Comparison of ENCODE assay signal across 2 cellular contexts in the genomic region with DNA sequence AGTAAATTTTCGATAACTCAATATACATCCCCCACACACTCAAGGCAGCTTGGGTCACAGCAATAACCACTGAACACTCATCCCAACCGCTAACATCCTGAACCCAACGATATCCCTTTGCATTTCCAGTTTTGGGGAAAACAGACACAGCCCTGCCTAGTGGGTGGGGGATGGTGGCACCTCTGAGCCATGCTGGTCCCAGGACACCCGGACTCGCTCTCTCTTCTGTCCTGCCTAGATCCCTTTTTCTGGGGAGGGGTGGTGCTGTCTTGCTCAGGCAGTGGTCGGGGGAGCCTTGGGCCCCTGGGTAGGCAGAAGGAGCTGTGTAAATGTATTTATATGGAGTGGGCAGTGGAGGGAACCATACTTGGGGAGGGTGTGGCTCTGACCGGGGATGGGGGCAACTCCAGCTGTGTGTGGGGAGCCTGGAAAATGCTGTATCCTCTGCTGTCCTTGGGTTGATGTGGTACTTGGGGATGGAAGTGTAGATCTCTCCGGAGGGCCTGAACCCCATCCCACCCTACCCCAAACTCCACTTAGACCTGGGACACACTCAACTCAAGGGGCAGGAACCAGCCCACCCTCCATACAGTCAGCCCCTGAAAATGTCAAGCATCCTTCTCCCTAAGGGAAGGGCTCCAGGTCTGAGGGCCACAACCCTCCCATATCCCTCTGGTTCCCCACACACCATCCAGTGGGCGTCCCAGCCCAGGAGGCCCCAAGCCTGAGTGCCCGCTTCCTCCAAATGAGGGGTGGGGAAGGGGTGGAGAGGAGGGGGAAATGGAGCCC.
A peak's percentile ranks its signal among the peaks of the same experiment; 100 is the strongest.
TF ChIP-seq lines count a peak whose summit lies in the region.

No MANE protein-coding gene starts in this region.

TF ChIP-seq in HEK293, 187 proteins besides CTCF, POLR2A, EP300 and RAD21:
- TF ChIP-seq, protein P1, sequence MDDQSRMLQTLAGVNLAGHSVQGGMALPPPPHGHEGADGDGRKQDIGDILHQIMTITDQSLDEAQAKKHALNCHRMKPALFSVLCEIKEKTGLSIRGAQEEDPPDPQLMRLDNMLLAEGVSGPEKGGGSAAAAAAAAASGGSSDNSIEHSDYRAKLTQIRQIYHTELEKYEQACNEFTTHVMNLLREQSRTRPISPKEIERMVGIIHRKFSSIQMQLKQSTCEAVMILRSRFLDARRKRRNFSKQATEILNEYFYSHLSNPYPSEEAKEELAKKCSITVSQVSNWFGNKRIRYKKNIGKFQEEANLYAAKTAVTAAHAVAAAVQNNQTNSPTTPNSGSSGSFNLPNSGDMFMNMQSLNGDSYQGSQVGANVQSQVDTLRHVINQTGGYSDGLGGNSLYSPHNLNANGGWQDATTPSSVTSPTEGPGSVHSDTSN (CRISPR knock-in tag; IDR thresholded peaks at IDR 0.05): no peak
- TF ChIP-seq, protein P2, sequence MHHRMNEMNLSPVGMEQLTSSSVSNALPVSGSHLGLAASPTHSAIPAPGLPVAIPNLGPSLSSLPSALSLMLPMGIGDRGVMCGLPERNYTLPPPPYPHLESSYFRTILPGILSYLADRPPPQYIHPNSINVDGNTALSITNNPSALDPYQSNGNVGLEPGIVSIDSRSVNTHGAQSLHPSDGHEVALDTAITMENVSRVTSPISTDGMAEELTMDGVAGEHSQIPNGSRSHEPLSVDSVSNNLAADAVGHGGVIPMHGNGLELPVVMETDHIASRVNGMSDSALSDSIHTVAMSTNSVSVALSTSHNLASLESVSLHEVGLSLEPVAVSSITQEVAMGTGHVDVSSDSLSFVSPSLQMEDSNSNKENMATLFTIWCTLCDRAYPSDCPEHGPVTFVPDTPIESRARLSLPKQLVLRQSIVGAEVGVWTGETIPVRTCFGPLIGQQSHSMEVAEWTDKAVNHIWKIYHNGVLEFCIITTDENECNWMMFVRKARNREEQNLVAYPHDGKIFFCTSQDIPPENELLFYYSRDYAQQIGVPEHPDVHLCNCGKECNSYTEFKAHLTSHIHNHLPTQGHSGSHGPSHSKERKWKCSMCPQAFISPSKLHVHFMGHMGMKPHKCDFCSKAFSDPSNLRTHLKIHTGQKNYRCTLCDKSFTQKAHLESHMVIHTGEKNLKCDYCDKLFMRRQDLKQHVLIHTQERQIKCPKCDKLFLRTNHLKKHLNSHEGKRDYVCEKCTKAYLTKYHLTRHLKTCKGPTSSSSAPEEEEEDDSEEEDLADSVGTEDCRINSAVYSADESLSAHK (tag by site-specific recombination; IDR thresholded peaks at IDR 0.05): peak; percentile 97

TF ChIP-seq in H1, 55 proteins besides CTCF, POLR2A, EP300 and RAD21:
- TF ChIP-seq RNF2 (IDR thresholded peaks at IDR 0.05; ENCODE audit: borderline replicate concordance, low read depth, low read length, missing control alignments, poor library complexity, severe bottlenecking) (no peak), CBX8 (IDR thresholded peaks at IDR 0.05; ENCODE audit: borderline replicate concordance, low read depth, low read length) (no peak), SIRT6 (IDR thresholded peaks at IDR 0.05; ENCODE audit: low read length) (no peak), JUN (IDR thresholded peaks at IDR 0.05; ENCODE audit: low read depth, low read length) (no peak), GTF2F1 (IDR thresholded peaks at IDR 0.05; ENCODE audit: borderline replicate concordance, low read depth, low read length) (no peak), PHF8 (conservative IDR thresholded peaks at IDR 0.05; ENCODE audit: low read depth, low read length) (no peak), KDM4A (IDR thresholded peaks at IDR 0.05; ENCODE audit: low read depth, low read length, severe bottlenecking) (no peak), JUND (IDR thresholded peaks at IDR 0.05; ENCODE audit: low read length) (no peak), CTBP2 (IDR thresholded peaks at IDR 0.05; ENCODE audit: borderline replicate concordance, insufficient read depth, insufficient read length, low read length) (no peak), BCL11A (IDR thresholded peaks at IDR 0.05; ENCODE audit: low read depth in 2 of 2, low read length in 2 of 2) (no peak)
- TF ChIP-seq, protein P3, sequence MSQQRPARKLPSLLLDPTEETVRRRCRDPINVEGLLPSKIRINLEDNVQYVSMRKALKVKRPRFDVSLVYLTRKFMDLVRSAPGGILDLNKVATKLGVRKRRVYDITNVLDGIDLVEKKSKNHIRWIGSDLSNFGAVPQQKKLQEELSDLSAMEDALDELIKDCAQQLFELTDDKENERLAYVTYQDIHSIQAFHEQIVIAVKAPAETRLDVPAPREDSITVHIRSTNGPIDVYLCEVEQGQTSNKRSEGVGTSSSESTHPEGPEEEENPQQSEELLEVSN (IDR thresholded peaks at IDR 0.05): no peak
